ENCODE assay signal across 11 cellular contexts in the genomic region with DNA sequence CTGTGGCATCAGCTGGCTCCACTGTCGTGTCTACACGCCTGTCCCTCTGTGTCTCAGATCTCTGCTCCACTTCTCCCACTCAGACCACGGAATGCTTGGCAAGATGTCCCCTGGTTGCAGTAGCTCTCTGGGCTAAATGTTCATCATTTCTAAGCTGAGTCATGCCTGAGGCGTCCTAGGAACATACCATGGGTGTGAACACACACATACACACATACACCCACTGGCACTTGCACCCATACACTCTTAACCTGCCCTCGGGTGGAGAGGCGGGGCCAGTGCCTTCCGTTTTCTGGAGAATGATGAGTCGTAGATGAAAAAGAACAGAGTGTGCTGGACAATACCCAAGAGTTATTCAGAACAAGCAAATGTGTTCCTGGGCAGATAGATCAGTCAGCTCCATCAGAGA.
DNase-seq lines count a peak whose midpoint lies in the region; ATAC-seq, FAIRE-seq and TF ChIP-seq lines count a peak whose summit lies in the region.
"Had no signal": no experiment of that assay in that cellular context is flagged by ENCODE, and none has a peak within 500 bp of the region (broad histone marks: within the 10 kb centered on the region; RNA-seq: fewer than 3 reads in every experiment).

No MANE protein-coding gene starts in this region.

- H3K9ac ChIP-seq in astrocyte (ENCODE audit: low read length): peak overlapping the region; percentile 25
- no peak overlapping the region for H3K9ac ChIP-seq in neural progenitor cell

- H3K27ac ChIP-seq in HEK293 (ENCODE audit: extremely low read depth, low read depth, low read length) (no peak overlapping the region), astrocyte (ENCODE audit: low read depth, low read length) (peak overlapping the region; percentile 88), right cardiac atrium (ENCODE audit: low read length) (peak overlapping the region; percentile 30), neural progenitor cell (no peak overlapping the region)

- no peak for TF ChIP-seq CTCF in HEK293 (tag by site-specific recombination; IDR thresholded peaks at IDR 0.05)
- TF ChIP-seq CTCF in astrocyte (IDR thresholded peaks at IDR 0.05; ENCODE audit: insufficient read depth, low read depth, low read length): no peak
- TF ChIP-seq CTCF in neural progenitor cell (IDR thresholded peaks at IDR 0.05): no peak

- H3K79me2 ChIP-seq in astrocyte (ENCODE audit: insufficient read depth, low read length) (no peaks in the 10 kb centered on the region), neural progenitor cell (ENCODE audit: low read depth) (peaks cover 7% of the 10 kb centered on the region)

- H3K36me3 Mint-ChIP-seq in astrocyte (ENCODE audit: low read depth, unreplicated experiment) (peaks cover 26% of the 10 kb centered on the region), neural progenitor cell (peaks cover 34% of the 10 kb centered on the region)

- H3K4me1 ChIP-seq in HEK293 (ENCODE audit: control insufficient read depth, insufficient read depth, low read length) (no peaks in the 10 kb centered on the region), astrocyte (ENCODE audit: insufficient read depth, low read length) (peaks cover 55% of the 10 kb centered on the region), right cardiac atrium (ENCODE audit: control insufficient read depth, insufficient read depth, low read length) (peaks cover 13% of the 10 kb centered on the region), neural progenitor cell (no peaks in the 10 kb centered on the region)

- H3K9me3 Mint-ChIP-seq in astrocyte (ENCODE audit: unreplicated experiment) (peaks cover 1% of the 10 kb centered on the region), neural progenitor cell (no peaks in the 10 kb centered on the region)
- H3K9me3 Mint-ChIP-seq: stimulated activated naive CD8-positive, alpha-beta T cell treated with anti-CD3 and anti-CD28 coated beads, Interleukin-15, Interleukin-2, amounts not matched to agents 100 ng/mL and 50 ng/mL, for 24 hours had no signal

- H3K4me3 Mint-ChIP-seq in astrocyte (ENCODE audit: unreplicated experiment) (peak overlapping the region; percentile 64), neural progenitor cell (no peak overlapping the region)
- H3K4me3 Mint-ChIP-seq: stimulated activated naive CD8-positive, alpha-beta T cell treated with anti-CD3 and anti-CD28 coated beads, Interleukin-15, Interleukin-2, amounts not matched to agents 100 ng/mL and 50 ng/mL, for 24 hours had no signal

- H3K9me3 ChIP-seq in HEK293 (ENCODE audit: control insufficient read depth, insufficient read depth, low read depth, low read length) (no peaks in the 10 kb centered on the region), astrocyte (ENCODE audit: insufficient read depth, low read depth, low read length) (no peaks in the 10 kb centered on the region), right cardiac atrium (ENCODE audit: control insufficient read depth, low read length) (no peaks in the 10 kb centered on the region), neural progenitor cell (ENCODE audit: low read depth) (no peaks in the 10 kb centered on the region)

- peaks cover 16% of the 10 kb centered on the region for H3F3A ChIP-seq in neural progenitor cell (ENCODE audit: low read depth)

- H3K27ac Mint-ChIP-seq in astrocyte (ENCODE audit: unreplicated experiment) (peak overlapping the region; percentile 99), neural progenitor cell (no peak overlapping the region)
- H3K27ac Mint-ChIP-seq: stimulated activated naive CD8-positive, alpha-beta T cell treated with anti-CD3 and anti-CD28 coated beads, Interleukin-15, Interleukin-2, amounts not matched to agents 100 ng/mL and 50 ng/mL, for 24 hours had no signal

- DNase-seq in astrocyte (ENCODE audit: low read depth) (peak; percentile 99), right cardiac atrium (peak; percentile 56 to 81 (median 72)), stromal cell of bone marrow (ENCODE audit: low read depth) (peak; percentile 94), neural progenitor cell (ENCODE audit: low spot score) (no peak)
- DNase-seq: activated CD8-positive, alpha-beta memory T cell treated with anti-CD3 and anti-CD28 coated beads, Interleukin-2, amount 50 U/mL, for 48 hours; NCI-H187 treated with DMSO at 0.1 percent for 48 hours had no signal

- H3K27me3 Mint-ChIP-seq in astrocyte (ENCODE audit: low read depth, unreplicated experiment): no peaks in the 10 kb centered on the region
- H3K27me3 Mint-ChIP-seq in neural progenitor cell (ENCODE audit: insufficient read depth, low read depth): peaks cover 11% of the 10 kb centered on the region
- H3K27me3 Mint-ChIP-seq: stimulated activated naive CD8-positive, alpha-beta T cell treated with anti-CD3 and anti-CD28 coated beads, Interleukin-15, Interleukin-2, amounts not matched to agents 100 ng/mL and 50 ng/mL, for 24 hours had no signal

- H4K20me1 ChIP-seq in astrocyte (ENCODE audit: insufficient read depth, low read length) (peaks cover 22% of the 10 kb centered on the region), neural progenitor cell (ENCODE audit: low read depth) (peaks cover 18% of the 10 kb centered on the region)

- CTCF ChIA-PET in HEK293 (lab: Yijun Ruan, JAX): interaction anchor here (0.6 to 3.4 kb wide), 6 partner anchors 8 to 319 kb away, joined by 3 to 22 read pairs (median 12); no protein-coding TSS in a partner anchor

- 45% methylated on average over 8 of the region's 8 CpGs for WGBS in right cardiac atrium

- H3K36me3 ChIP-seq in HEK293 (ENCODE audit: control insufficient read depth in 2 of 2, insufficient read depth in 1 of 2, low read length in 2 of 2): peaks cover 0 to 63% of the 10 kb centered on the region in 2 experiments; a peak in 2 of 3 replicates
- H3K36me3 ChIP-seq in astrocyte (ENCODE audit: insufficient read depth, low read length): peaks cover 5% of the 10 kb centered on the region
- no peaks in the 10 kb centered on the region for H3K36me3 ChIP-seq in neural progenitor cell

- H3K4me3 ChIP-seq in HEK293 (ENCODE audit: low read depth, low read length): no peak overlapping the region
- no peak overlapping the region for H3K4me3 ChIP-seq in astrocyte (ENCODE audit: insufficient read depth, low read depth, low read length)
- H3K4me3 ChIP-seq in right cardiac atrium (ENCODE audit: low read length): no peak overlapping the region
- H3K4me3 ChIP-seq in neural progenitor cell: no peak overlapping the region

- H3K4me1 Mint-ChIP-seq in astrocyte (ENCODE audit: low read depth, unreplicated experiment): peaks cover 63% of the 10 kb centered on the region
- H3K4me1 Mint-ChIP-seq in neural progenitor cell: peaks cover 5% of the 10 kb centered on the region

- intact Hi-C loops in right cardiac atrium (cut with DNase I): no loop called here

- ATAC-seq in right cardiac atrium (peak; percentile 57 to 73), GM21367 (IDR thresholded peaks at IDR 0.05; ENCODE audit: unreplicated experiment) (no peak), HG02623 (IDR thresholded peaks at IDR 0.05; ENCODE audit: unreplicated experiment) (no peak), GM19463 (IDR thresholded peaks at IDR 0.05; ENCODE audit: unreplicated experiment) (no peak)

- H3K4me2 ChIP-seq in astrocyte (ENCODE audit: low read length) (peak overlapping the region; percentile 49), neural progenitor cell (no peak overlapping the region)

- H3K27me3 ChIP-seq in astrocyte (ENCODE audit: insufficient read depth, low read length): no peaks in the 10 kb centered on the region
- no peaks in the 10 kb centered on the region for H3K27me3 ChIP-seq in right cardiac atrium (ENCODE audit: control insufficient read depth, insufficient read depth)
- H3K27me3 ChIP-seq in neural progenitor cell: no peaks in the 10 kb centered on the region

- POLR2A ChIA-PET in HEK293 (lab: Yijun Ruan, JAX): no interaction called here

- H2AFZ ChIP-seq in astrocyte (ENCODE audit: low read depth, low read length) (no peak overlapping the region), neural progenitor cell (replicated peaks) (no peak overlapping the region)

- FAIRE-seq in astrocyte (lab: Jason Lieb, UNC): peak; percentile 97

TF ChIP-seq in HEK293, 187 proteins besides CTCF, POLR2A, EP300 and RAD21:
- TF ChIP-seq ZFHX2 (tag by site-specific recombination; conservative IDR thresholded peaks at IDR 0.05) (peak; percentile 61), EGR2 (tag by site-specific recombination; IDR thresholded peaks at IDR 0.05; ENCODE audit: low read depth) (peak; percentile 46; the same call in 1 of the 2 replicates), MEIS1 (CRISPR knock-in tag; IDR thresholded peaks at IDR 0.05; ENCODE audit: borderline replicate concordance) (no peak)

Comparison
In these comparisons a context has a peak if more than half of its experiments do, and no peak if none do; other contexts are left out.
1. H3K27ac ChIP-seq: peak in astrocyte (single experiment) and right cardiac atrium (single experiment); none in HEK293 (single experiment) and neural progenitor cell (single experiment).
2. ATAC-seq: peak in right cardiac atrium (2 of 2); none in GM21367 (single experiment), HG02623 (single experiment) and GM19463 (single experiment).